ENCODE assay signal across 16 cellular contexts in genomic region chr4:1214101-1215095, GRCh38.
"Had no signal": no experiment of that assay in that cellular context is flagged by ENCODE, and none has a peak within 500 bp of the region (broad histone marks: within the 10 kb centered on the region; RNA-seq: fewer than 3 reads in every experiment).

No MANE protein-coding gene starts in this region.

- H3K27me3 Mint-ChIP-seq: activated naive CD8-positive, alpha-beta T cell; activated T-cell treated with anti-CD3 and anti-CD28 coated beads, Interleukin-2, amount 50 U/mL, for 24 hours; memory B cell had no signal

- H3K27me3 ChIP-seq: breast epithelium, esophagus muscularis mucosa, sigmoid colon, thyroid gland had no signal

- DNase-seq: activated CD4-positive, alpha-beta T cell treated with anti-CD3 and anti-CD28 coated beads, Interleukin-2, amount 50 U/mL, for 4 hours; activated CD4-positive, CD25-positive, alpha-beta regulatory T cell treated with anti-CD3 and anti-CD28 coated beads, Interleukin-2, amount 50 U/mL, for 72 hours; activated effector memory CD4-positive, alpha-beta T cell treated with anti-CD3 and anti-CD28 coated beads, Interleukin-2, amount 50 U/mL, for 16 hours; activated T-cell treated with anti-CD3 and anti-CD28 coated beads, Interleukin-2, amount 50 U/mL, for 24 hours; dermis blood vessel endothelial cell; sigmoid colon; stimulated activated CD4-positive, alpha-beta T cell treated with anti-CD3 and anti-CD28 coated beads, Interleukin-2, amount 100 ng/mL, for 24 hours; stimulated activated naive CD4-positive, alpha-beta T cell treated with Interleukin-2 at 50 U/mL for 16 hours; thyroid gland had no signal

- H3K4me3 ChIP-seq: breast epithelium, esophagus muscularis mucosa, psoas muscle, sigmoid colon, thyroid gland had no signal

- H3K4me3 Mint-ChIP-seq: activated naive CD8-positive, alpha-beta T cell; activated T-cell treated with anti-CD3 and anti-CD28 coated beads, Interleukin-2, amount 50 U/mL, for 24 hours; nephron had no signal

- H3K36me3 ChIP-seq: breast epithelium had no signal

- H3K27ac ChIP-seq: esophagus muscularis mucosa, psoas muscle had no signal

- ATAC-seq: left lobe of liver had no signal

- H3K9me3 ChIP-seq: breast epithelium, esophagus muscularis mucosa, psoas muscle, sigmoid colon, thyroid gland had no signal

- H3K36me3 Mint-ChIP-seq: memory B cell had no signal

- H3K9me3 Mint-ChIP-seq: activated T-cell treated with anti-CD3 and anti-CD28 coated beads, Interleukin-2, amount 50 U/mL, for 24 hours; memory B cell; nephron had no signal

- H3K27ac Mint-ChIP-seq: activated naive CD8-positive, alpha-beta T cell; activated T-cell treated with anti-CD3 and anti-CD28 coated beads, Interleukin-2, amount 50 U/mL, for 24 hours; memory B cell had no signal
